In genomic region chr1:161198877-161199431, GRCh38 we compare ENCODE assay signal across 8 cellular contexts. TPM values are rescaled to one million over a fixed set of nuclear protein-coding genes. Genes with fewer than 3 reads are reported as not detected.
DNase-seq lines count a peak whose midpoint lies in the region; ATAC-seq and TF ChIP-seq lines count a peak whose summit lies in the region.

TSS of gene ADAMTS4 (minus strand) at chr1:161199054. CDS start at chr1:161198627, 427 bp downstream.

- peak within 1 kb of the TSS; percentile 56 for H3K27ac Mint-ChIP-seq in activated naive CD4-positive, alpha-beta T cell treated with anti-CD3 and anti-CD28 coated beads, Interleukin-2, amount 50 U/mL, for 24 hours

- H3K27me3 ChIP-seq in dorsolateral prefrontal cortex (no peaks in the 10 kb centered on the region), mesendoderm (ENCODE audit: insufficient read depth, low read length, poor library complexity) (no peaks in the 10 kb centered on the region), upper lobe of left lung (no peaks in the 10 kb centered on the region)

- H3K27me3 Mint-ChIP-seq in activated naive CD4-positive, alpha-beta T cell treated with anti-CD3 and anti-CD28 coated beads, Interleukin-2, amount 50 U/mL, for 24 hours: no peaks in the 10 kb centered on the region

- peak within 1 kb of the TSS; percentile 66 for H3K9ac ChIP-seq in mesendoderm (ENCODE audit: low read length)

- H3K9me3 Mint-ChIP-seq in activated naive CD4-positive, alpha-beta T cell treated with anti-CD3 and anti-CD28 coated beads, Interleukin-2, amount 50 U/mL, for 24 hours: no peaks in the 10 kb centered on the region

- peak within 1 kb of the TSS; percentile 73 for H2AK5ac ChIP-seq in mesendoderm (ENCODE audit: low read length)

- H2BK120ac ChIP-seq in mesendoderm (ENCODE audit: low read depth, low read length): no peak within 1 kb of the TSS

- peak within 1 kb of the TSS; percentile 90 to 100 (median 99) for H3K27ac ChIP-seq in dorsolateral prefrontal cortex
- H3K27ac ChIP-seq in mesendoderm (ENCODE audit: low read depth, low read length): no peak within 1 kb of the TSS
- H3K27ac ChIP-seq in upper lobe of left lung: peak within 1 kb of the TSS; percentile 95 to 97 (median 96)

- H3K36me3 Mint-ChIP-seq in activated naive CD4-positive, alpha-beta T cell treated with anti-CD3 and anti-CD28 coated beads, Interleukin-2, amount 50 U/mL, for 24 hours: peaks cover 5% of the 10 kb centered on the region

- no peak within 1 kb of the TSS for H4K8ac ChIP-seq in mesendoderm (ENCODE audit: low read depth, low read length)

- peak within 1 kb of the TSS; percentile 28 for H3K4me2 ChIP-seq in mesendoderm (ENCODE audit: low read length)

- no peak for DNase-seq in activated naive CD4-positive, alpha-beta T cell treated with Interleukin-2 at 50 U/mL for 16 hours
- DNase-seq in dorsolateral prefrontal cortex (peak in 9 of 10 donors; percentile 68 to 95 (median 90)), mesendoderm (peak; percentile 86), upper lobe of left lung (no peak), NCI-H187 (lab: John Stamatoyannopoulos, UW) (no peak)
- DNase-seq in stimulated activated CD4-positive, alpha-beta T cell treated with anti-CD3 and anti-CD28 coated beads, Interleukin-12 subunit alpha, Interleukin-12 subunit beta, amount 100 ng/mL, for 4 hours: no peak

- H3K4me3 ChIP-seq in dorsolateral prefrontal cortex (peak within 1 kb of the TSS; percentile 22 to 98 (median 60)), mesendoderm (ENCODE audit: low read length) (no peak within 1 kb of the TSS), upper lobe of left lung (peak within 1 kb of the TSS in 3 of 4 donors; percentile 20 to 39 (median 22))

- H4K5ac ChIP-seq in mesendoderm (ENCODE audit: low read length): no peak within 1 kb of the TSS

- H3K79me1 ChIP-seq in mesendoderm (ENCODE audit: low read length): peaks cover 4% of the 10 kb centered on the region

- peak within 1 kb of the TSS; percentile 64 for H3K4ac ChIP-seq in mesendoderm (ENCODE audit: low read depth, low read length)

- H3K4me3 Mint-ChIP-seq in activated naive CD4-positive, alpha-beta T cell treated with anti-CD3 and anti-CD28 coated beads, Interleukin-2, amount 50 U/mL, for 24 hours: peak within 1 kb of the TSS; percentile 2

- no peaks in the 10 kb centered on the region for H3K9me3 ChIP-seq in upper lobe of left lung

- peak within 1 kb of the TSS; percentile 42 for H3K18ac ChIP-seq in mesendoderm (ENCODE audit: low read length)

- peak within 1 kb of the TSS; percentile 84 for H3K56ac ChIP-seq in mesendoderm (ENCODE audit: low read length)

- ATAC-seq in upper lobe of left lung (ENCODE audit: low FRiP score in 2 of 2): peak in 1 of 2 donors; percentile 52
- no peak for ATAC-seq in HG03460 (IDR thresholded peaks at IDR 0.05; ENCODE audit: unreplicated experiment)

- peak within 1 kb of the TSS; percentile 20 for H2BK5ac ChIP-seq in mesendoderm (ENCODE audit: low read length)

- WGBS in mesendoderm (ENCODE audit: extremely low coverage, insufficient coverage, low lambda C conversion rate): no CpG with 5 or more reads among the region's 11 CpGs
- WGBS in upper lobe of left lung, 2 donors: 71 to 77% methylated on average over 11 of the region's 11 CpGs

- TF ChIP-seq CTCF in dorsolateral prefrontal cortex (IDR thresholded peaks at IDR 0.05 in 54 of 56, conservative IDR thresholded peaks at IDR 0.05 in 2 of 56; ENCODE audit: low read depth in 1 of 56, partially characterized antibody in 56 of 56): peak in 5 of 56 donors; percentile 4 to 12 (median 10)
- no peak for TF ChIP-seq CTCF in upper lobe of left lung (IDR thresholded peaks at IDR 0.05)

- H2BK15ac ChIP-seq in mesendoderm (replicated peaks; ENCODE audit: low read depth): no peak within 1 kb of the TSS

- intact Hi-C loops in dorsolateral prefrontal cortex (cut with DNase I): loop anchor here in 1 of 2 donors (10.0 kb wide), 1 partner anchor 186 kb away; no protein-coding TSS in a partner anchor

- H3K36me3 ChIP-seq in mesendoderm (ENCODE audit: control insufficient read depth, insufficient read depth, low read length): no peaks in the 10 kb centered on the region
- peaks cover 0 to 7% (median 0%) of the 10 kb centered on the region in 4 donors for H3K36me3 ChIP-seq in upper lobe of left lung

- TF ChIP-seq EP300 in upper lobe of left lung (IDR thresholded peaks at IDR 0.05): no peak

- peak within 1 kb of the TSS; percentile 9 for H3K23ac ChIP-seq in mesendoderm (ENCODE audit: low read length)

- peak in 2 of 4 donors; percentile 38 to 61 for TF ChIP-seq POLR2A in upper lobe of left lung (IDR thresholded peaks at IDR 0.05)

- H3K79me2 ChIP-seq in mesendoderm (ENCODE audit: control insufficient read depth, insufficient read depth, low read length): peaks cover 3% of the 10 kb centered on the region

- peaks cover 64% of the 10 kb centered on the region for H3K4me1 Mint-ChIP-seq in activated naive CD4-positive, alpha-beta T cell treated with anti-CD3 and anti-CD28 coated beads, Interleukin-2, amount 50 U/mL, for 24 hours

- H3K4me1 ChIP-seq in mesendoderm (ENCODE audit: control insufficient read depth, low read depth, low read length) (peaks cover 32% of the 10 kb centered on the region), upper lobe of left lung (peaks cover 43 to 70% (median 51%) of the 10 kb centered on the region in 4 donors)

RNA-seq across cellular contexts. Expression of gene ADAMTS4, which starts in this region (rescaled TPM):
- 100 to 1,000 TPM in 8 of 120 experiments, 10 to 100 TPM in 98, 1 to 10 TPM in 14; 2.9 to 153 (median 35.3) TPM for total RNA-seq in dorsolateral prefrontal cortex
- polyA plus RNA-seq in mesendoderm (2013, experiment 1 of 2): 1.1 TPM
- polyA plus RNA-seq in mesendoderm (2013, experiment 2 of 2): 1.1 TPM
- total RNA-seq in upper lobe of left lung: 10 to 100 TPM in 1 of 6 donors, 1 to 10 TPM in 4, under 1 TPM in 1; 0.91 to 18.6 (median 3.0) TPM

Comparison
In these comparisons a context has a peak if more than half of its experiments do, and no peak if none do; other contexts are left out.
1. DNase-seq: peak in dorsolateral prefrontal cortex (9 of 10) and mesendoderm (single experiment); none in activated naive CD4-positive, alpha-beta T cell treated with Interleukin-2 at 50 U/mL for 16 hours (single experiment), upper lobe of left lung (0 of 2), stimulated activated CD4-positive, alpha-beta T cell treated with anti-CD3 and anti-CD28 coated beads, Interleukin-12 subunit alpha, Interleukin-12 subunit beta, amount 100 ng/mL, for 4 hours (single experiment) and NCI-H187 (0 of 2).